Comparison of ENCODE assay signal across 2 cellular contexts in genomic region chr2:238667008-238667407, GRCh38.
TF ChIP-seq lines count a peak whose summit lies in the region.

No MANE protein-coding gene starts in this region.

TF ChIP-seq in IMR-90, 13 proteins besides CTCF, POLR2A, EP300 and RAD21:
- TF ChIP-seq CEBPB (IDR thresholded peaks at IDR 0.05; ENCODE audit: low read depth, low read length) (no peak), BHLHE40 (IDR thresholded peaks at IDR 0.05; ENCODE audit: low read depth, low read length) (no peak), FOS (IDR thresholded peaks at IDR 0.05; ENCODE audit: low read depth, low read length) (no peak), MXI1 (IDR thresholded peaks at IDR 0.05; ENCODE audit: borderline replicate concordance, low read depth, low read length) (no peak), MAFK (IDR thresholded peaks at IDR 0.05; ENCODE audit: low read depth, low read length) (no peak), RFX5 (IDR thresholded peaks at IDR 0.05; ENCODE audit: low read depth, low read length) (no peak), MAZ (IDR thresholded peaks at IDR 0.05; ENCODE audit: borderline replicate concordance, low read depth, low read length) (no peak), RCOR1 (IDR thresholded peaks at IDR 0.05; ENCODE audit: insufficient replicate concordance, low read length) (no peak), SMC3 (IDR thresholded peaks at IDR 0.05; ENCODE audit: low read depth, low read length) (no peak), CHD1 (IDR thresholded peaks at IDR 0.05; ENCODE audit: low read depth, low read length) (no peak), NFE2L2 (IDR thresholded peaks at IDR 0.05; ENCODE audit: low read depth, low read length) (no peak), USF2 (IDR thresholded peaks at IDR 0.05; ENCODE audit: low read depth, low read length) (no peak)
- TF ChIP-seq, protein P1, sequence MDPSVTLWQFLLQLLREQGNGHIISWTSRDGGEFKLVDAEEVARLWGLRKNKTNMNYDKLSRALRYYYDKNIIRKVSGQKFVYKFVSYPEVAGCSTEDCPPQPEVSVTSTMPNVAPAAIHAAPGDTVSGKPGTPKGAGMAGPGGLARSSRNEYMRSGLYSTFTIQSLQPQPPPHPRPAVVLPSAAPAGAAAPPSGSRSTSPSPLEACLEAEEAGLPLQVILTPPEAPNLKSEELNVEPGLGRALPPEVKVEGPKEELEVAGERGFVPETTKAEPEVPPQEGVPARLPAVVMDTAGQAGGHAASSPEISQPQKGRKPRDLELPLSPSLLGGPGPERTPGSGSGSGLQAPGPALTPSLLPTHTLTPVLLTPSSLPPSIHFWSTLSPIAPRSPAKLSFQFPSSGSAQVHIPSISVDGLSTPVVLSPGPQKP (IDR thresholded peaks at IDR 0.05; ENCODE audit: borderline replicate concordance, low read depth, low read length), result no peak

TF ChIP-seq in H1, 55 proteins besides CTCF, POLR2A, EP300 and RAD21:
- no peak for TF ChIP-seq POU5F1 (IDR thresholded peaks at IDR 0.05; ENCODE audit: low read depth, low read length)
- no peak for TF ChIP-seq CREB1 (IDR thresholded peaks at IDR 0.05)
- TF ChIP-seq, protein P2, sequence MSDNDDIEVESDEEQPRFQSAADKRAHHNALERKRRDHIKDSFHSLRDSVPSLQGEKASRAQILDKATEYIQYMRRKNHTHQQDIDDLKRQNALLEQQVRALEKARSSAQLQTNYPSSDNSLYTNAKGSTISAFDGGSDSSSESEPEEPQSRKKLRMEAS (IDR thresholded peaks at IDR 0.05), result no peak
